7 cellular contexts compared by ENCODE assay signal in genomic region chr7:69414555-69414954, GRCh38.
"Had no signal": no experiment of that assay in that cellular context is flagged by ENCODE, and none has a peak within 500 bp of the region (broad histone marks: within the 10 kb centered on the region; RNA-seq: fewer than 3 reads in every experiment).

No MANE protein-coding gene starts in this region.

- FAIRE-seq: G401.6, GM12878, GM12891, GM12892, GM18507, GM19239 had no signal

- H3K4me3 ChIP-seq: GM12878 had no signal

- DNase-seq: GDM1 had no signal

- ATAC-seq: GM12878 had no signal
